In the genomic region with DNA sequence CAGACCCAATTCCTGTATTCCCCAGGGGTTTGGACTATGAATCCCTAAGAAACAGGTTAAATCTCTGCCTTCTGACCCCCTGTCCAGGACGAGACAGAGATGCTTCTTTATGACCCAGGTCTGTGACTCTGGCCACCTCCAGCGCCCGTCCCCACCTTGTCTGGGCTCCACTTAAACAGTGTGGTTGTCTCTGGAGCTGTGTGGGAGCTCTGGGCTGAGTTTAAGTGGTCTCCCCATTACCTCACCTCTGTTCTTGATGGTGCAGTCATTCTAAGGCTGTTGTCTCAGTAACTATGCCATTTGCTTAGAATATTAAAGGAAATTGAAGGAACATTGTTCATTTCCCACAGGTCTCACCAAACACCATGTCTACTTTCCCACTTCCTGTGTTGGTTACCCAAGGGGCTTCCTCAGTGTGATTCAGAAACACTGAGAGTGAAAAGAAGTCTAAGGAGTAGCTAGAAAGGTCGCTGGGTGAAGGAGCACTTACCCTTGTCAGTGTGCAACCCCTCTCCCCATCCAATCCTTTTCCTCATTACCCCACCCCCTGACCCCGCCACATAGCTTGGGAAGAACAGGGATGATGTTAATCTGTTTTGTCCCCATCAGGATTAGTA, we compare ENCODE assay signal across 30 cellular contexts.
DNase-seq lines count a peak whose midpoint lies in the region; ATAC-seq and TF ChIP-seq lines count a peak whose summit lies in the region.
"Had no signal": no experiment of that assay in that cellular context is flagged by ENCODE, and none has a peak within 500 bp of the region (broad histone marks: within the 10 kb centered on the region; RNA-seq: fewer than 3 reads in every experiment).

No MANE protein-coding gene starts in this region.

- no peaks in the 10 kb centered on the region for H3K27me3 ChIP-seq in CD8-positive, alpha-beta T cell (ENCODE audit: insufficient read depth, low read length)
- H3K27me3 ChIP-seq in neural progenitor cell = no peaks in the 10 kb centered on the region
- H3K27me3 ChIP-seq: dorsolateral prefrontal cortex, right atrium auricular region, spleen, uterus had no signal

- H3K9me3 ChIP-seq in CD8-positive, alpha-beta T cell (ENCODE audit: low read length) = no peaks in the 10 kb centered on the region
- no peaks in the 10 kb centered on the region for H3K9me3 ChIP-seq in neural progenitor cell (ENCODE audit: low read depth)
- H3K9me3 ChIP-seq: right atrium auricular region, spleen, thoracic aorta, uterus had no signal

- no peak for TF ChIP-seq CTCF in CD8-positive, alpha-beta T cell (IDR thresholded peaks at IDR 0.05)
- no peak for TF ChIP-seq CTCF in activated CD8-positive, alpha-beta T cell treated with anti-CD3 and anti-CD28 coated beads for 36 hours (IDR thresholded peaks at IDR 0.05)
- TF ChIP-seq CTCF in neural progenitor cell (IDR thresholded peaks at IDR 0.05) = no peak

- no peak overlapping the region for H3K27ac ChIP-seq in CD8-positive, alpha-beta T cell (ENCODE audit: low read depth, low read length)
- H3K27ac ChIP-seq in neural progenitor cell = no peak overlapping the region
- H3K27ac ChIP-seq: right atrium auricular region, spleen, thoracic aorta, uterus had no signal

- peaks cover 23% of the 10 kb centered on the region for H3K4me1 Mint-ChIP-seq in activated CD4-positive, alpha-beta T cell treated with anti-CD3 and anti-CD28 coated beads for 36 hours
- peaks cover 34% of the 10 kb centered on the region for H3K4me1 Mint-ChIP-seq in CD8-positive, alpha-beta T cell (ENCODE audit: low read depth)
- peaks cover 29% of the 10 kb centered on the region for H3K4me1 Mint-ChIP-seq in activated CD8-positive, alpha-beta T cell treated with anti-CD3 and anti-CD28 coated beads for 36 hours (ENCODE audit: low read depth)
- peaks cover 6% of the 10 kb centered on the region for H3K4me1 Mint-ChIP-seq in neural progenitor cell
- H3K4me1 Mint-ChIP-seq: neural crest cell had no signal

- peaks cover 3% of the 10 kb centered on the region for H3K36me3 Mint-ChIP-seq in activated CD4-positive, alpha-beta T cell treated with anti-CD3 and anti-CD28 coated beads for 36 hours (ENCODE audit: low read depth)
- peaks cover 28% of the 10 kb centered on the region for H3K36me3 Mint-ChIP-seq in CD8-positive, alpha-beta T cell
- H3K36me3 Mint-ChIP-seq in activated CD8-positive, alpha-beta T cell treated with anti-CD3 and anti-CD28 coated beads for 36 hours (ENCODE audit: low read depth) = peaks cover 6% of the 10 kb centered on the region
- H3K36me3 Mint-ChIP-seq in neural progenitor cell = no peaks in the 10 kb centered on the region
- H3K36me3 Mint-ChIP-seq: activated CD8-positive, alpha-beta memory T cell treated with anti-CD3 and anti-CD28 coated beads, Interleukin-2, amount 10 ng/mL, durations not matched to agents 7 days and 5 days; brain had no signal

- H3K4me3 Mint-ChIP-seq in activated CD4-positive, alpha-beta T cell treated with anti-CD3 and anti-CD28 coated beads for 36 hours = no peak overlapping the region
- no peak overlapping the region for H3K4me3 Mint-ChIP-seq in CD8-positive, alpha-beta T cell
- H3K4me3 Mint-ChIP-seq in activated CD8-positive, alpha-beta T cell treated with anti-CD3 and anti-CD28 coated beads for 36 hours = no peak overlapping the region
- H3K4me3 Mint-ChIP-seq in neural progenitor cell = no peak overlapping the region
- H3K4me3 Mint-ChIP-seq: activated CD8-positive, alpha-beta memory T cell treated with anti-CD3 and anti-CD28 coated beads, Interleukin-2, amount 10 ng/mL, durations not matched to agents 7 days and 5 days; brain; H9; neural crest cell had no signal

- peaks cover 15% of the 10 kb centered on the region for H3K4me1 ChIP-seq in CD8-positive, alpha-beta T cell (ENCODE audit: insufficient read depth, low read length)
- H3K4me1 ChIP-seq in neural progenitor cell = no peaks in the 10 kb centered on the region
- H3K4me1 ChIP-seq: right atrium auricular region, spleen, uterus had no signal

- no peaks in the 10 kb centered on the region for H3K9me3 Mint-ChIP-seq in activated CD4-positive, alpha-beta T cell treated with anti-CD3 and anti-CD28 coated beads for 36 hours (ENCODE audit: low read depth)
- H3K9me3 Mint-ChIP-seq in CD8-positive, alpha-beta T cell = no peaks in the 10 kb centered on the region
- no peaks in the 10 kb centered on the region for H3K9me3 Mint-ChIP-seq in activated CD8-positive, alpha-beta T cell treated with anti-CD3 and anti-CD28 coated beads for 36 hours
- H3K9me3 Mint-ChIP-seq in neural progenitor cell = no peaks in the 10 kb centered on the region
- H3K9me3 Mint-ChIP-seq: activated T-helper 2 cell treated with anti-CD3 and anti-CD28 coated beads, Interferon-gamma antibody, Interleukin-2, Interleukin-4, amounts not matched to agents 10 μg/mL and 5 μg/mL and 100 μg/mL, durations not matched to agents 14 hours and 24 hours and 36 hours; brain; H9; neural crest cell had no signal

- H3K9ac ChIP-seq in neural progenitor cell = no peak overlapping the region

- POLR2A ChIA-PET in activated CD4-positive, alpha-beta T cell treated with anti-CD3 and anti-CD28 coated beads for 36 hours (lab: Charles Lee) = interaction anchor here (0.6 kb wide), 1 partner anchor 38 kb away, joined by 8 read pairs; no protein-coding TSS in a partner anchor
- POLR2A ChIA-PET in CD8-positive, alpha-beta T cell (lab: Charles Lee) = interaction anchor here (0.6 kb wide), 1 partner anchor 196 kb away, joined by 3 read pairs; no protein-coding TSS in a partner anchor
- POLR2A ChIA-PET in activated CD8-positive, alpha-beta T cell treated with anti-CD3 and anti-CD28 coated beads for 36 hours (lab: Charles Lee) = no interaction called here

- H3K79me2 ChIP-seq in neural progenitor cell (ENCODE audit: low read depth) = no peaks in the 10 kb centered on the region

- no peak overlapping the region for H3K4me2 ChIP-seq in neural progenitor cell

- peak overlapping the region; percentile 13 for H2AFZ ChIP-seq in neural progenitor cell (replicated peaks)

- CTCF ChIA-PET in activated CD4-positive, alpha-beta T cell treated with anti-CD3 and anti-CD28 coated beads for 36 hours (lab: Charles Lee) = interaction anchor here (0.7 to 3.5 kb wide), 7 partner anchors 9 to 1025 kb away, joined by 3 to 16 read pairs (median 3); partner anchors contain the start of gene RASGRF2
- CTCF ChIA-PET in CD8-positive, alpha-beta T cell (lab: Charles Lee) = interaction anchor here (1.0 kb wide), 1 partner anchor 145 kb away, joined by 5 read pairs; no protein-coding TSS in a partner anchor
- CTCF ChIA-PET in activated CD8-positive, alpha-beta T cell treated with anti-CD3 and anti-CD28 coated beads for 36 hours (lab: Charles Lee) = interaction anchor here (1.0 kb wide), 1 partner anchor 147 kb away, joined by 3 read pairs; no protein-coding TSS in a partner anchor

- H3K27me3 Mint-ChIP-seq in activated CD4-positive, alpha-beta T cell treated with anti-CD3 and anti-CD28 coated beads for 36 hours = no peaks in the 10 kb centered on the region
- H3K27me3 Mint-ChIP-seq in CD8-positive, alpha-beta T cell (ENCODE audit: low read depth) = no peaks in the 10 kb centered on the region
- no peaks in the 10 kb centered on the region for H3K27me3 Mint-ChIP-seq in activated CD8-positive, alpha-beta T cell treated with anti-CD3 and anti-CD28 coated beads for 36 hours
- peaks cover 2% of the 10 kb centered on the region for H3K27me3 Mint-ChIP-seq in neural progenitor cell (ENCODE audit: insufficient read depth, low read depth)

- intact Hi-C loops in activated CD4-positive, alpha-beta T cell treated with anti-CD3 and anti-CD28 coated beads for 36 hours (cut with DNase I, micrococcal nuclease) = loop anchor here (5.0 kb wide), 3 partner anchors 143 to 238 kb away; partner anchors contain the start of gene RASGRF2 (in 1 of the 2)
- intact Hi-C loops in CD8-positive, alpha-beta T cell (cut with DNase I, micrococcal nuclease) = loop anchor here in 1 of 2 experiments (5.0 to 10.0 kb wide), 2 partner anchors 231 to 303 kb away; no protein-coding TSS in a partner anchor
- intact Hi-C loops in activated CD8-positive, alpha-beta T cell treated with anti-CD3 and anti-CD28 coated beads for 36 hours (cut with micrococcal nuclease) = loop anchor here (5.0 kb wide), 2 partner anchors 143 to 418 kb away; partner anchors contain the start of gene RASGRF2

- no peaks in the 10 kb centered on the region for H4K20me1 ChIP-seq in neural progenitor cell (ENCODE audit: low read depth)

- peak; percentile 47 for ATAC-seq in activated CD4-positive, alpha-beta T cell treated with anti-CD3 and anti-CD28 coated beads for 36 hours
- ATAC-seq in CD8-positive, alpha-beta T cell = no peak
- peak; percentile 40 for ATAC-seq in activated CD8-positive, alpha-beta T cell treated with anti-CD3 and anti-CD28 coated beads for 36 hours
- ATAC-seq in HG03342 (IDR thresholded peaks at IDR 0.05; ENCODE audit: unreplicated experiment) = no peak
- ATAC-seq: activated CD4-positive, CD25-positive, alpha-beta regulatory T cell treated with anti-CD3 and anti-CD28 coated beads, Interleukin-2, amount 50 U/mL, for 24 hours; activated CD8-positive, alpha-beta memory T cell treated with anti-CD3 and anti-CD28 coated beads, Interleukin-2, amount 10 ng/mL, durations not matched to agents 7 days and 5 days; left cardiac atrium had no signal

- no peak for DNase-seq in activated CD4-positive, alpha-beta T cell treated with anti-CD3 and anti-CD28 coated beads for 36 hours
- no peak for DNase-seq in activated CD4-positive, alpha-beta T cell treated with anti-CD3 and anti-CD28 coated beads for 1 hour
- DNase-seq in CD8-positive, alpha-beta T cell = no peak
- DNase-seq in activated CD8-positive, alpha-beta T cell treated with anti-CD3 and anti-CD28 coated beads for 36 hours = no peak
- no peak for DNase-seq in neural progenitor cell (ENCODE audit: low spot score)
- no peak for DNase-seq in NCI-H1105 (lab: John Stamatoyannopoulos, UW)
- no peak for DNase-seq in activated gamma-delta T cell (lab: John Stamatoyannopoulos, UW)
- DNase-seq: 8988T; activated CD8-positive, alpha-beta memory T cell treated with anti-CD3 and anti-CD28 coated beads, Interleukin-2, amount 10 ng/mL, durations not matched to agents 7 days and 5 days; cerebellar nuclear complex; dorsolateral prefrontal cortex; GDM1; H9; hippocampal formation; left cardiac atrium; NCI-H1417; NCI-H2081; NCI-H2227 treated with DMSO at 0.1 percent for 48 hours; SIG-M5; spleen; stimulated activated CD4-positive, alpha-beta T cell treated with anti-CD3 and anti-CD28 coated beads, Interleukin-4, amount 100 ng/mL, for 24 hours; stimulated activated naive CD4-positive, alpha-beta T cell; uterus had no signal

- H3K27ac Mint-ChIP-seq in activated CD4-positive, alpha-beta T cell treated with anti-CD3 and anti-CD28 coated beads for 36 hours = peak overlapping the region; percentile 42
- peak overlapping the region; percentile 82 for H3K27ac Mint-ChIP-seq in CD8-positive, alpha-beta T cell
- peak overlapping the region; percentile 20 for H3K27ac Mint-ChIP-seq in activated CD8-positive, alpha-beta T cell treated with anti-CD3 and anti-CD28 coated beads for 36 hours
- H3K27ac Mint-ChIP-seq in neural progenitor cell = no peak overlapping the region
- H3K27ac Mint-ChIP-seq: activated CD8-positive, alpha-beta memory T cell treated with anti-CD3 and anti-CD28 coated beads, Interleukin-2, amount 10 ng/mL, durations not matched to agents 7 days and 5 days; activated T-helper 2 cell treated with anti-CD3 and anti-CD28 coated beads, Interferon-gamma antibody, Interleukin-2, Interleukin-4, amounts not matched to agents 10 μg/mL and 5 μg/mL and 100 μg/mL, durations not matched to agents 14 hours and 24 hours and 36 hours; brain had no signal

- no peaks in the 10 kb centered on the region for H3K36me3 ChIP-seq in CD8-positive, alpha-beta T cell (ENCODE audit: insufficient read depth, low read length)
- no peaks in the 10 kb centered on the region for H3K36me3 ChIP-seq in neural progenitor cell
- H3K36me3 ChIP-seq: right atrium auricular region, spleen, thoracic aorta, uterus had no signal

- H3F3A ChIP-seq in neural progenitor cell (ENCODE audit: low read depth) = no peaks in the 10 kb centered on the region

- H3K4me3 ChIP-seq in CD8-positive, alpha-beta T cell (ENCODE audit: low read depth, low read length) = no peak overlapping the region
- no peak overlapping the region for H3K4me3 ChIP-seq in neural progenitor cell
- H3K4me3 ChIP-seq: dorsolateral prefrontal cortex, right atrium auricular region, spleen, thoracic aorta, uterus had no signal

Comparison
In these comparisons a context has a peak if more than half of its experiments do, and no peak if none do; other contexts are left out.
1. ATAC-seq: peak in activated CD4-positive, alpha-beta T cell treated with anti-CD3 and anti-CD28 coated beads for 36 hours (single experiment) and activated CD8-positive, alpha-beta T cell treated with anti-CD3 and anti-CD28 coated beads for 36 hours (single experiment); none in CD8-positive, alpha-beta T cell (single experiment) and HG03342 (single experiment).